In genomic region chr1:206202789-206203363, GRCh38 we compare ENCODE assay signal across 8 cellular contexts.
DNase-seq lines count a peak whose midpoint lies in the region; ATAC-seq lines count a peak whose summit lies in the region.

Gene FAM72A, minus strand, starts transcription at chr1:206202839. Its CDS starts 814 bp downstream, at chr1:206202025.

- DNase-seq in AG20443 (ENCODE audit: low spot score) (peak; percentile 77), NCI-H524 (lab: John Stamatoyannopoulos, UW) (peak; percentile 95 to 99), cerebellar cortex (ENCODE audit: low spot score) (peak; percentile 100), kidney glomerular epithelial cell (lab: John Stamatoyannopoulos, UW) (peak; percentile 100)
- peak; percentile 89 to 90 for DNase-seq in activated CD4-positive, alpha-beta T cell treated with anti-CD3 and anti-CD28 coated beads for 24 hours (ENCODE audit: low read depth in 2 of 2)
- DNase-seq in stimulated activated CD4-positive, alpha-beta T cell treated with anti-CD3 and anti-CD28 coated beads, Interleukin-15, amount 100 ng/mL, for 24 hours, result peak; percentile 96

- ATAC-seq in GM19438 (IDR thresholded peaks at IDR 0.05; ENCODE audit: low read depth, unreplicated experiment) (peak; percentile 80), HG03520 (IDR thresholded peaks at IDR 0.05; ENCODE audit: unreplicated experiment) (peak; percentile 84)

Comparison
In these comparisons a context has a peak if more than half of its experiments do, and no peak if none do; other contexts are left out.
1. Peak in every context shown above with its lines: DNase-seq and ATAC-seq.